ENCODE assay signal across 27 cellular contexts in the genomic region with DNA sequence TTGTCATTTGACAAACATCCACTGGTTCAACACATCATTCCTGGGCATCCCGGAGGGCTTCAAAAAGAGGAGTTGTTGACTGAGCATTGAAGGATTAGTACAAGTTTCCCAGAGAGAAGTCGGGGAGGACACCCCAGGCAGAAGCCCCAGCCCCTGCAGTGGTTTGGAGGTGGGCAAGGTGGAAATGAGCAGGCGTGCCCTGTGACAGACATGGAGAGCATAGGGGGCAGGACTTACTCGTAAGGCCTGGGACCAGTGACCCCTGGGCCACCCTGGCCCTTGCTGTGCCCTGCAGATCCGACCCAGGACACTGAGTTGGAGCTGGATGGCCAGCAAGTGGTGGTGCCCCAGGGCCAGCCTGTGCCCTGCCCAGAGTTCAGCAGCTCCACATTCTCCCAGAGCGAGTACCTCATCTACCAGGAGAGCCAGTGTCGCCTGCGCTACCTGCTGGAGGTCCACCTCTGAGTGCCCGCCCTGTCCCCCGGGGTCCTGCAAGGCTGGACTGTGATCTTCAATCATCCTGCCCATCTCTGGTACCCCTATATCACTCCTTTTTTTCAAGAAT. TPM values are rescaled to one million over a fixed set of nuclear protein-coding genes. Genes with fewer than 3 reads are reported as not detected.
A peak's percentile ranks its signal among the peaks of the same experiment; 100 is the strongest.
DNase-seq lines count a peak whose midpoint lies in the region; ATAC-seq, FAIRE-seq and TF ChIP-seq lines count a peak whose summit lies in the region.
"Had no signal": no experiment of that assay in that cellular context is flagged by ENCODE, and none has a peak within 500 bp of the region (broad histone marks: within the 10 kb centered on the region; RNA-seq: fewer than 3 reads in every experiment).

No MANE protein-coding gene starts in this region.

- H3K27ac ChIP-seq in kidney (ENCODE audit: low read depth in 2 of 2, low read length in 2 of 2): no peak overlapping the region
- H3K27ac ChIP-seq in OCI-LY7 (ENCODE audit: low read depth, low read length, poor library complexity, severe bottlenecking): no peak overlapping the region
- no peak overlapping the region for H3K27ac ChIP-seq in PC-3 (ENCODE audit: low read length)
- H3K27ac ChIP-seq: KMS-11, RWPE1 had no signal

- H3K79me2 ChIP-seq in OCI-LY7 (ENCODE audit: insufficient read depth, low read depth, low read length) (no peaks in the 10 kb centered on the region), PC-3 (ENCODE audit: low read length) (no peaks in the 10 kb centered on the region)

- H3K9ac ChIP-seq in kidney (ENCODE audit: low read length in 2 of 2): no peak overlapping the region
- no peak overlapping the region for H3K9ac ChIP-seq in PC-3 (ENCODE audit: low read length)
- H3K9ac ChIP-seq: KMS-11 had no signal

- no peak overlapping the region for H3K4me3 Mint-ChIP-seq in natural killer cell treated with Interleukin-12 subunit alpha and Interleukin-12 subunit beta and Interleukin-15 and Interleukin-18, amount 100 ng/mL, for 72 hours
- no peak overlapping the region for H3K4me3 Mint-ChIP-seq in natural killer cell
- H3K4me3 Mint-ChIP-seq: CD8-positive, alpha-beta T cell; GM23338; HFFc6; IgD-negative memory B cell had no signal

- intact Hi-C loops in natural killer cell (cut with micrococcal nuclease): no loop called here
- intact Hi-C loops in kidney (cut with DNase I): no loop called here
- intact Hi-C loops in posterior vena cava (cut with DNase I): no loop called here
- intact Hi-C loops in OCI-LY7 (cut with micrococcal nuclease; ENCODE audit: unreplicated experiment): no loop called here
- intact Hi-C loops in PC-3 (cut with micrococcal nuclease): no loop called here

- no peak for FAIRE-seq in kidney (lab: Jason Lieb, UNC)
- FAIRE-seq: GM12878 had no signal

- H3K27me3 ChIP-seq in PC-3 (ENCODE audit: low read length): no peaks in the 10 kb centered on the region

- no peak overlapping the region for H2AFZ ChIP-seq in OCI-LY7 (ENCODE audit: low read length)
- no peak overlapping the region for H2AFZ ChIP-seq in PC-3 (ENCODE audit: low read length)
- H2AFZ ChIP-seq: GM23338 had no signal

- H3K9me2 ChIP-seq in OCI-LY7 (ENCODE audit: insufficient read depth, low read length): no peaks in the 10 kb centered on the region
- no peaks in the 10 kb centered on the region for H3K9me2 ChIP-seq in PC-3 (replicated peaks; ENCODE audit: low read length)

- no peaks in the 10 kb centered on the region for H3F3A ChIP-seq in PC-3 (ENCODE audit: low read length, unreplicated experiment)

- CTCF ChIA-PET in OCI-LY7 (lab: Charles Lee; ENCODE audit: unreplicated experiment) (no interaction called here), PC-3 (lab: Charles Lee) (no interaction called here)

- H3K4me1 Mint-ChIP-seq in natural killer cell treated with Interleukin-12 subunit alpha and Interleukin-12 subunit beta and Interleukin-15 and Interleukin-18, amount 100 ng/mL, for 72 hours (ENCODE audit: low read depth in 2 of 2): peaks cover under 1 to 4% of the 10 kb centered on the region in 2 donors
- peaks cover 4 to 5% of the 10 kb centered on the region in 2 donors for H3K4me1 Mint-ChIP-seq in natural killer cell
- H3K4me1 Mint-ChIP-seq: GM23338 had no signal

- H3K9me3 Mint-ChIP-seq in natural killer cell treated with Interleukin-12 subunit alpha and Interleukin-12 subunit beta and Interleukin-15 and Interleukin-18, amount 100 ng/mL, for 72 hours: no peaks in the 10 kb centered on the region
- H3K9me3 Mint-ChIP-seq in natural killer cell: no peaks in the 10 kb centered on the region
- H3K9me3 Mint-ChIP-seq: CD8-positive, alpha-beta T cell; GM23338; HFFc6; IgD-negative memory B cell had no signal

- H4K20me1 ChIP-seq in OCI-LY7 (ENCODE audit: insufficient read depth, low read length): no peaks in the 10 kb centered on the region
- H4K20me1 ChIP-seq in PC-3 (ENCODE audit: low read length): no peaks in the 10 kb centered on the region

- peaks cover 2 to 6% of the 10 kb centered on the region in 2 donors for H3K27me3 Mint-ChIP-seq in natural killer cell treated with Interleukin-12 subunit alpha and Interleukin-12 subunit beta and Interleukin-15 and Interleukin-18, amount 100 ng/mL, for 72 hours
- peaks cover 3 to 7% of the 10 kb centered on the region in 2 donors for H3K27me3 Mint-ChIP-seq in natural killer cell (ENCODE audit: low read depth in 2 of 2)

- H3K4me3 ChIP-seq in kidney (ENCODE audit: low read length in 2 of 2) (no peak overlapping the region), OCI-LY7 (ENCODE audit: low read depth, low read length, poor library complexity, severe bottlenecking) (no peak overlapping the region), PC-3 (ENCODE audit: low read length) (no peak overlapping the region)
- H3K4me3 ChIP-seq: GM12878, GM23338, HAP-1 had no signal

- H3K4me2 ChIP-seq in OCI-LY7 (ENCODE audit: low read length) (no peak overlapping the region), PC-3 (ENCODE audit: low read length) (no peak overlapping the region)
- H3K4me2 ChIP-seq: GM23338, KMS-11 had no signal

- peak; percentile 34 for DNase-seq in natural killer cell treated with Interleukin-12 subunit alpha and Interleukin-12 subunit beta and Interleukin-15 and Interleukin-18, amount 100 ng/mL, for 72 hours (ENCODE audit: low spot score)
- no peak for DNase-seq in natural killer cell
- DNase-seq in kidney: peak; percentile 39
- DNase-seq in posterior vena cava (ENCODE audit: low spot score): peak; percentile 53
- DNase-seq in OCI-LY7 (ENCODE audit: low spot score): no peak
- DNase-seq in PC-3: no peak
- DNase-seq in H4 (ENCODE audit: low spot score): no peak
- DNase-seq: C1 segment of cervical spinal cord; CD8-positive, alpha-beta T cell; GDM1; HFFc6; MM.1S; NCI-H2029; NCI-H446 treated with DMSO at 0.1 percent for 48 hours; NCI-H526; NCI-H82; NK-92 treated with Interleukin-12 subunit alpha and Interleukin-12 subunit beta, amount 100 ng/mL, for 24 hours; SHP77 treated with DMSO at 0.1 percent for 48 hours had no signal

- POLR2A ChIA-PET in OCI-LY7 (lab: Charles Lee): no interaction called here
- POLR2A ChIA-PET in PC-3 (lab: Charles Lee; ENCODE audit: unreplicated experiment): interaction anchor here (0.7 kb wide), 1 partner anchor 563 kb away, joined by 3 read pairs; the partner anchor contains the start of gene MANF

- no peak overlapping the region for H3K27ac Mint-ChIP-seq in natural killer cell treated with Interleukin-12 subunit alpha and Interleukin-12 subunit beta and Interleukin-15 and Interleukin-18, amount 100 ng/mL, for 72 hours
- H3K27ac Mint-ChIP-seq in natural killer cell: no peak overlapping the region
- H3K27ac Mint-ChIP-seq: CD8-positive, alpha-beta T cell; GM23338; HFFc6 had no signal

- TF ChIP-seq CTCF in natural killer cell (IDR thresholded peaks at IDR 0.05) (no peak), kidney (IDR thresholded peaks at IDR 0.05; ENCODE audit: borderline replicate concordance, extremely low read depth, insufficient read depth) (no peak), OCI-LY7 (conservative IDR thresholded peaks at IDR 0.05; ENCODE audit: low read length) (no peak), PC-3 (conservative IDR thresholded peaks at IDR 0.05; ENCODE audit: low read depth, low read length) (no peak)

- H3K36me3 ChIP-seq in kidney (ENCODE audit: control insufficient read depth in 1 of 2, insufficient read depth in 2 of 2, low read length in 2 of 2) (peaks cover 4 to 9% of the 10 kb centered on the region in 2 donors), OCI-LY7 (ENCODE audit: insufficient read depth, low read length) (no peaks in the 10 kb centered on the region), PC-3 (ENCODE audit: low read depth, low read length) (no peaks in the 10 kb centered on the region)
- H3K36me3 ChIP-seq: HAP-1 had no signal

- no peak for ATAC-seq in natural killer cell treated with Interleukin-12 subunit alpha and Interleukin-12 subunit beta and Interleukin-15 and Interleukin-18, amount 100 ng/mL, for 72 hours
- no peak for ATAC-seq in natural killer cell
- ATAC-seq in PC-3: no peak
- ATAC-seq: CD8-positive, alpha-beta T cell; GM12878; GM23338; Panc1 had no signal

- H3K4me1 ChIP-seq in kidney (ENCODE audit: control insufficient read depth in 1 of 2, insufficient read depth in 1 of 2, low read depth in 1 of 2, low read length in 2 of 2) (peaks cover 3% of the 10 kb centered on the region in 2 donors), OCI-LY7 (ENCODE audit: insufficient read depth, low read length, poor library complexity, severe bottlenecking) (peaks cover 2% of the 10 kb centered on the region), PC-3 (ENCODE audit: insufficient read depth, low read length) (peaks cover 6% of the 10 kb centered on the region)
- H3K4me1 ChIP-seq: Caco-2 had no signal

- H3K9me3 ChIP-seq in kidney (ENCODE audit: control insufficient read depth in 1 of 2, low read length in 2 of 2): no peaks in the 10 kb centered on the region
- H3K9me3 ChIP-seq in OCI-LY7 (ENCODE audit: low read length): no peaks in the 10 kb centered on the region
- H3K9me3 ChIP-seq in PC-3 (ENCODE audit: low read length): no peaks in the 10 kb centered on the region
- H3K9me3 ChIP-seq: Caco-2, HAP-1 had no signal

- no peaks in the 10 kb centered on the region for H3K36me3 Mint-ChIP-seq in natural killer cell treated with Interleukin-12 subunit alpha and Interleukin-12 subunit beta and Interleukin-15 and Interleukin-18, amount 100 ng/mL, for 72 hours
- H3K36me3 Mint-ChIP-seq in natural killer cell: no peaks in the 10 kb centered on the region

- BruUV-seq in OCI-LY7 (replicated peaks; lab: Mats Ljungman, UMichigan) (no TSS peak), PC-3 (replicated peaks; lab: Mats Ljungman, UMichigan) (no TSS peak)

RNA-seq across cellular contexts. Expression of gene PARP3, which starts 5.9 kb away (rescaled TPM):
- 10 to 100 TPM in 1 of 2 donors, 1 to 10 TPM in 1; 3.7 to 11.9 TPM for total RNA-seq in natural killer cell treated with Interleukin-12 subunit alpha and Interleukin-12 subunit beta and Interleukin-15 and Interleukin-18, amount 100 ng/mL, for 72 hours
- total RNA-seq in natural killer cell: 1 to 10 TPM; 4.6 to 7.4 (median 5.6) TPM
- total RNA-seq in kidney: 28.5 TPM
- 30.1 TPM for polyA plus RNA-seq in kidney (ENCODE audit: insufficient read depth, low read depth, low replicate concordance)
- 10 to 100 TPM; 16.5 to 22.3 TPM for total RNA-seq in posterior vena cava
- 8.1 and 11.9 TPM in 2 replicates for total RNA-seq in OCI-LY7 (2014; rRNA removed; shearing (Covaris generic))
- 11.0 and 12.0 TPM in 2 replicates for total RNA-seq in OCI-LY7 (2022)
- total RNA-seq in PC-3 (2014; rRNA removed): 19.3 and 30.5 TPM in 2 replicates
- 7.7 and 7.9 TPM in 2 replicates for total RNA-seq in H4 (2014; rRNA removed; shearing (Covaris generic))

RNA-seq across cellular contexts. Expression of gene RRP9, which starts 6.4 kb away (rescaled TPM):
- total RNA-seq in natural killer cell treated with Interleukin-12 subunit alpha and Interleukin-12 subunit beta and Interleukin-15 and Interleukin-18, amount 100 ng/mL, for 72 hours: 10 to 100 TPM; 46.4 to 78.1 TPM
- total RNA-seq in natural killer cell: 10 to 100 TPM; 11.2 to 13.0 (median 12.7) TPM
- total RNA-seq in kidney: 18.6 TPM
- polyA plus RNA-seq in kidney (ENCODE audit: insufficient read depth, low read depth, low replicate concordance): 17.8 TPM
- total RNA-seq in posterior vena cava: 10 to 100 TPM; 13.4 to 14.9 TPM
- total RNA-seq in OCI-LY7 (2014; rRNA removed; shearing (Covaris generic)): 36.9 and 41.1 TPM in 2 replicates
- 26.5 and 34.4 TPM in 2 replicates for total RNA-seq in OCI-LY7 (2022)
- total RNA-seq in PC-3 (2014; rRNA removed): 95.0 and 112 TPM in 2 replicates
- total RNA-seq in H4 (2014; rRNA removed; shearing (Covaris generic)): 25.7 and 31.0 TPM in 2 replicates

RNA-seq across cellular contexts. Expression of gene GPR62, which starts 7.1 kb away (rescaled TPM):
- total RNA-seq in natural killer cell treated with Interleukin-12 subunit alpha and Interleukin-12 subunit beta and Interleukin-15 and Interleukin-18, amount 100 ng/mL, for 72 hours: not detected
- not detected for total RNA-seq in natural killer cell
- total RNA-seq in kidney: 0.09 TPM
- 0.41 TPM for polyA plus RNA-seq in kidney (ENCODE audit: insufficient read depth, low read depth, low replicate concordance)
- not detected for total RNA-seq in posterior vena cava
- not detected in 2 replicates for total RNA-seq in OCI-LY7 (2014; rRNA removed; shearing (Covaris generic))
- total RNA-seq in OCI-LY7 (2022): not detected in 2 replicates
- total RNA-seq in PC-3 (2014; rRNA removed): not detected in 2 replicates
- not detected in 2 replicates for total RNA-seq in H4 (2014; rRNA removed; shearing (Covaris generic))
- total RNA-seq: A673; Caco-2; CD8-positive, alpha-beta T cell; GM12878 had no signal
- polyA plus RNA-seq: GM12878, IgD-negative memory B cell had no signal

RNA-seq across cellular contexts. Expression of gene PCBP4, which starts 19.2 kb away (rescaled TPM):
- 1 to 10 TPM; 7.9 to 8.4 TPM for total RNA-seq in natural killer cell treated with Interleukin-12 subunit alpha and Interleukin-12 subunit beta and Interleukin-15 and Interleukin-18, amount 100 ng/mL, for 72 hours
- 10 to 100 TPM; 15.0 to 24.7 (median 18.4) TPM for total RNA-seq in natural killer cell
- total RNA-seq in kidney: 31.7 TPM
- polyA plus RNA-seq in kidney (ENCODE audit: insufficient read depth, low read depth, low replicate concordance): 34.0 TPM
- 10 to 100 TPM; 48.9 to 53.2 TPM for total RNA-seq in posterior vena cava
- 1.4 and 2.0 TPM in 2 replicates for total RNA-seq in OCI-LY7 (2014; rRNA removed; shearing (Covaris generic))
- total RNA-seq in OCI-LY7 (2022): 12.5 and 14.4 TPM in 2 replicates
- total RNA-seq in PC-3 (2014; rRNA removed): 45.8 and 59.1 TPM in 2 replicates
- 27.0 and 31.0 TPM in 2 replicates for total RNA-seq in H4 (2014; rRNA removed; shearing (Covaris generic))

RNA-seq across cellular contexts. Expression of gene ABHD14B, which starts 25.8 kb away (rescaled TPM):
- 10 to 100 TPM; 28.0 to 33.2 TPM for total RNA-seq in natural killer cell treated with Interleukin-12 subunit alpha and Interleukin-12 subunit beta and Interleukin-15 and Interleukin-18, amount 100 ng/mL, for 72 hours
- total RNA-seq in natural killer cell: 10 to 100 TPM; 32.8 to 42.2 (median 34.2) TPM
- total RNA-seq in kidney: 73.5 TPM
- polyA plus RNA-seq in kidney (ENCODE audit: insufficient read depth, low read depth, low replicate concordance): 207 TPM
- 10 to 100 TPM; 21.0 to 32.7 TPM for total RNA-seq in posterior vena cava
- total RNA-seq in OCI-LY7 (2014; rRNA removed; shearing (Covaris generic)): 11.3 and 16.1 TPM in 2 replicates
- 40.1 and 41.4 TPM in 2 replicates for total RNA-seq in OCI-LY7 (2022)
- 49.6 and 53.8 TPM in 2 replicates for total RNA-seq in PC-3 (2014; rRNA removed)
- 3.2 and 12.5 TPM in 2 replicates for total RNA-seq in H4 (2014; rRNA removed; shearing (Covaris generic))

Comparison
In these comparisons a context has a peak if more than half of its experiments do, and no peak if none do; other contexts are left out.
1. DNase-seq: peak in natural killer cell treated with Interleukin-12 subunit alpha and Interleukin-12 subunit beta and Interleukin-15 and Interleukin-18, amount 100 ng/mL, for 72 hours (single experiment), kidney (single experiment) and posterior vena cava (single experiment); none in natural killer cell (single experiment), OCI-LY7 (single experiment), PC-3 (single experiment) and H4 (single experiment).